Comparison of ENCODE assay signal across 1 cellular context in the genomic region with DNA sequence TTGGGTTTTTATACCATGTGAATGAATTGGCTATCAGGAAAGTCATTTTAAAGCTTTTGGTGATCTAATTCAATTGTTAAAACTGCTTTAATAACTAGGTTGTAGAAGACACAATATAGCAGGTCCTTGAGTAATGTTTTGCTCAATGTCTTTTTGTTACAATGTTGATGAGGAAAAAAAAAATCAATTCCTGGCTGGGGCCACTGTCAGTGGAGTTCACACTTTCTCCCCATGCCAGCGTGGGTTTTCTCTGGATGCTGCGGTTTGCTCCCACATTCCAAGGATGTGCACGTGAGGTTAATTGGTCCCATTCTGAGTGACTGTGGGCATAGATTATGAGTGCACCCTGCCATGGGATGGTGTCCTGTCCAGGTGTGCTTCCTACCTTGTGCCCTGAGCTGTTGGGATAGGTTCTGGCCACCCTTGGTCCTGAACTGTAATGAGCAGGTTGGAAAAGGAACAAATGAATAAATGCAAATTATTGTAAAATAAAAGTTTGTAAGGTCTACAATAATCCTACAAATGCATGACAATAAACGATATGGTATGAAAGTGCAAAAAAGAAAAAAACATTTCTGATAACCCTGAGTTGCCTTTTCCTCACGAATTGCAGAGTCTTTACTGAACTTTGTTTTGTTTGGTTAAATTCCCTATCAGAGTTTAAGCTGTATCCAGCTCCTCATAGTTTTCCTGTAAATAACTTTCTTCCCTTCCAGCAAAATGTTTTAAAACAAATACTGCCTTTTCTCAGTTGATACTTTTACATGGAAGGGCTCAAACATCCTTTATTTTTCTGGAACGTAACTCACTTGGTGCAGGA.
TF ChIP-seq lines count a peak whose summit lies in the region.

No MANE protein-coding gene starts in this region.

TF ChIP-seq in A549, 52 proteins besides CTCF, POLR2A, EP300 and RAD21 (continued from another document):
- TF ChIP-seq, protein P1, sequence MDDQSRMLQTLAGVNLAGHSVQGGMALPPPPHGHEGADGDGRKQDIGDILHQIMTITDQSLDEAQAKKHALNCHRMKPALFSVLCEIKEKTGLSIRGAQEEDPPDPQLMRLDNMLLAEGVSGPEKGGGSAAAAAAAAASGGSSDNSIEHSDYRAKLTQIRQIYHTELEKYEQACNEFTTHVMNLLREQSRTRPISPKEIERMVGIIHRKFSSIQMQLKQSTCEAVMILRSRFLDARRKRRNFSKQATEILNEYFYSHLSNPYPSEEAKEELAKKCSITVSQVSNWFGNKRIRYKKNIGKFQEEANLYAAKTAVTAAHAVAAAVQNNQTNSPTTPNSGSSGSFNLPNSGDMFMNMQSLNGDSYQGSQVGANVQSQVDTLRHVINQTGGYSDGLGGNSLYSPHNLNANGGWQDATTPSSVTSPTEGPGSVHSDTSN (IDR thresholded peaks at IDR 0.05), result no peak
